Comparison of ENCODE assay signal across 19 cellular contexts in genomic region chr10:68877482-68877881, GRCh38. TPM values are rescaled to one million over a fixed set of nuclear protein-coding genes. Genes with fewer than 3 reads are reported as not detected.
DNase-seq lines count a peak whose midpoint lies in the region; ATAC-seq, FAIRE-seq and TF ChIP-seq lines count a peak whose summit lies in the region.
"Had no signal": no experiment of that assay in that cellular context is flagged by ENCODE, and none has a peak within 500 bp of the region (broad histone marks: within the 10 kb centered on the region; RNA-seq: fewer than 3 reads in every experiment).

No MANE protein-coding gene starts in this region.

- WGBS in K562 (ENCODE audit: insufficient coverage, low coverage, missing lambda C conversion rate) = 44% methylated on average over 1 of the region's 1 CpG

- POLR2A ChIA-PET in HEK293 (lab: Yijun Ruan, JAX) = no interaction called here
- POLR2A ChIA-PET in K562 (lab: Yijun Ruan, JAX) = no interaction called here
- POLR2A ChIA-PET in activated CD8-positive, alpha-beta T cell treated with anti-CD3 and anti-CD28 coated beads for 36 hours (lab: Charles Lee) = no interaction called here

- H3K27me3 Mint-ChIP-seq in progenitor cell of endocrine pancreas = no peaks in the 10 kb centered on the region
- H3K27me3 Mint-ChIP-seq in activated CD8-positive, alpha-beta T cell treated with anti-CD3 and anti-CD28 coated beads for 36 hours = no peaks in the 10 kb centered on the region

- TF ChIP-seq POLR2A in K562 (conservative IDR thresholded peaks at IDR 0.05) = no peak

- no peak overlapping the region for H2AFZ ChIP-seq in K562 (ENCODE audit: low read depth, low read length)

- H3K4me1 ChIP-seq in HEK293 (ENCODE audit: control insufficient read depth, insufficient read depth, low read length) (peaks cover 15% of the 10 kb centered on the region), K562 (replicated peaks in 1 of 2; ENCODE audit: control insufficient read depth in 2 of 2, insufficient read depth in 2 of 2, low read length in 2 of 2) (no peaks in the 10 kb centered on the region), iPS-15b (ENCODE audit: control insufficient read depth, insufficient read depth, low read length) (peaks cover 34% of the 10 kb centered on the region)

- intact Hi-C loops in K562 (cut with micrococcal nuclease) = no loop called here
- intact Hi-C loops in activated CD8-positive, alpha-beta T cell treated with anti-CD3 and anti-CD28 coated beads for 36 hours (cut with micrococcal nuclease) = no loop called here

- in situ Hi-C loops in K562 (cut with MboI) = no loop called here

- H3K27ac ChIP-seq in HEK293 (ENCODE audit: extremely low read depth, low read depth, low read length) = no peak overlapping the region
- no peak overlapping the region for H3K27ac ChIP-seq in K562 (ENCODE audit: extremely low read depth, low read depth, low read length)

- H3K36me3 Mint-ChIP-seq in progenitor cell of endocrine pancreas (ENCODE audit: insufficient read depth) = no peaks in the 10 kb centered on the region
- H3K36me3 Mint-ChIP-seq in activated CD8-positive, alpha-beta T cell treated with anti-CD3 and anti-CD28 coated beads for 36 hours (ENCODE audit: low read depth) = no peaks in the 10 kb centered on the region
- H3K36me3 Mint-ChIP-seq: CD8-positive, alpha-beta memory T cell had no signal

- no peaks in the 10 kb centered on the region for H4K20me1 ChIP-seq in K562 (replicated peaks; ENCODE audit: control insufficient read depth, insufficient read depth, low read length)

- no peak overlapping the region for H3K4me2 ChIP-seq in K562 (ENCODE audit: insufficient read depth, low read length)

- no peaks in the 10 kb centered on the region for H3K9me1 ChIP-seq in K562 (ENCODE audit: control insufficient read depth, insufficient read depth, low read length)

- H3K9me3 Mint-ChIP-seq in progenitor cell of endocrine pancreas (ENCODE audit: low read depth) = no peaks in the 10 kb centered on the region
- H3K9me3 Mint-ChIP-seq in activated CD8-positive, alpha-beta T cell treated with anti-CD3 and anti-CD28 coated beads for 36 hours = no peaks in the 10 kb centered on the region
- H3K9me3 Mint-ChIP-seq: CD8-positive, alpha-beta memory T cell had no signal

- H3K4me3 ChIP-seq in HEK293 (ENCODE audit: low read depth, low read length) (no peak overlapping the region), K562 (no peak overlapping the region), iPS-15b (ENCODE audit: low read depth, low read length) (peak overlapping the region; percentile 9)

- no peak for TF ChIP-seq RAD21 in K562 (CRISPR knock-in tag; conservative IDR thresholded peaks at IDR 0.05 in 1 of 2, IDR thresholded peaks at IDR 0.05 in 1 of 2)

- DNase-seq in K562 (ENCODE audit: extremely low read depth in 1 of 4, low spot score in 3 of 4) (no peak), progenitor cell of endocrine pancreas (ENCODE audit: low spot score, unreplicated experiment) (no peak), T-helper 1 cell (no peak)
- no peak for DNase-seq in activated CD8-positive, alpha-beta memory T cell treated with anti-CD3 and anti-CD28 coated beads for 24 hours
- no peak for DNase-seq in activated CD8-positive, alpha-beta T cell treated with anti-CD3 and anti-CD28 coated beads for 36 hours
- DNase-seq: ACHN; C1 segment of cervical spinal cord; CD8-positive, alpha-beta memory T cell; NCI-H1694 treated with DMSO at 0.1 percent for 48 hours; NCI-H2107; NCI-H226; NCI-H82; RPMI8226; SHP77 treated with DMSO at 0.1 percent for 48 hours had no signal

- CTCF ChIA-PET in HEK293 (lab: Yijun Ruan, JAX) (no interaction called here), K562 (lab: Yijun Ruan, JAX; ENCODE audit: low intra/inter-chr PET ratio) (no interaction called here)
- CTCF ChIA-PET in activated CD8-positive, alpha-beta T cell treated with anti-CD3 and anti-CD28 coated beads for 36 hours (lab: Charles Lee) = interaction anchor here (1.5 kb wide), 1 partner anchor 19 kb away, joined by 3 read pairs; no protein-coding TSS in a partner anchor

- H3K27me3 ChIP-seq in K562 (ENCODE audit: control insufficient read depth in 2 of 2, insufficient read depth in 2 of 2, low read length in 2 of 2) (no peaks in the 10 kb centered on the region), iPS-15b (ENCODE audit: control insufficient read depth, insufficient read depth, low read length) (no peaks in the 10 kb centered on the region)

- no peaks in the 10 kb centered on the region for H3K36me3 ChIP-seq in HEK293 (ENCODE audit: control insufficient read depth in 2 of 2, insufficient read depth in 1 of 2, low read length in 2 of 2)
- H3K36me3 ChIP-seq in K562 (ENCODE audit: control insufficient read depth, insufficient read depth, low read length) = no peaks in the 10 kb centered on the region
- no peaks in the 10 kb centered on the region for H3K36me3 ChIP-seq in iPS-15b (ENCODE audit: control insufficient read depth, insufficient read depth, low read length)

- TF ChIP-seq CTCF in HEK293 (tag by site-specific recombination; IDR thresholded peaks at IDR 0.05) (no peak), K562 (IDR thresholded peaks at IDR 0.05 in 2 of 3, conservative IDR thresholded peaks at IDR 0.05 in 1 of 3; ENCODE audit: insufficient read depth in 2 of 3, low read depth in 1 of 3, low read length in 3 of 3) (no peak), progenitor cell of endocrine pancreas (IDR thresholded peaks at IDR 0.05; ENCODE audit: unreplicated experiment) (no peak)
- no peak for TF ChIP-seq CTCF in activated CD8-positive, alpha-beta T cell treated with anti-CD3 and anti-CD28 coated beads for 36 hours (IDR thresholded peaks at IDR 0.05)

- no peaks in the 10 kb centered on the region for H3K79me2 ChIP-seq in K562 (ENCODE audit: control insufficient read depth, insufficient read depth, low read length)

- TF ChIP-seq EP300 in K562 (IDR thresholded peaks at IDR 0.05; ENCODE audit: low read length) = no peak

- BruUV-seq in K562 (replicated peaks; lab: Mats Ljungman, UMichigan) = no TSS peak

- peak overlapping the region; percentile 76 for H3K27ac Mint-ChIP-seq in progenitor cell of endocrine pancreas
- no peak overlapping the region for H3K27ac Mint-ChIP-seq in activated CD8-positive, alpha-beta T cell treated with anti-CD3 and anti-CD28 coated beads for 36 hours
- H3K27ac Mint-ChIP-seq: CD8-positive, alpha-beta memory T cell had no signal

- no peak overlapping the region for H3K4me3 Mint-ChIP-seq in progenitor cell of endocrine pancreas (ENCODE audit: low read depth)
- H3K4me3 Mint-ChIP-seq in activated CD8-positive, alpha-beta T cell treated with anti-CD3 and anti-CD28 coated beads for 36 hours = no peak overlapping the region
- H3K4me3 Mint-ChIP-seq: CD8-positive, alpha-beta memory T cell had no signal

- H3K9ac ChIP-seq in K562 (ENCODE audit: insufficient read depth in 1 of 2, low read depth in 2 of 2, low read length in 2 of 2) = no peak overlapping the region
- no peak overlapping the region for H3K9ac ChIP-seq in iPS-15b (ENCODE audit: low read depth, low read length)

- no peak for FAIRE-seq in K562 (lab: Jason Lieb, UNC)
- FAIRE-seq: H54, HTR-8/SVneo had no signal

- ATAC-seq in K562 = no peak
- ATAC-seq in activated CD8-positive, alpha-beta T cell treated with anti-CD3 and anti-CD28 coated beads for 36 hours = no peak
- ATAC-seq: SK-N-SH treated with all-trans-retinoic acid at 6 μM for 48 hours had no signal

- H3K9me3 ChIP-seq in HEK293 (ENCODE audit: control insufficient read depth, insufficient read depth, low read depth, low read length) (no peaks in the 10 kb centered on the region), K562 (replicated peaks; ENCODE audit: control insufficient read depth, insufficient read depth, low read depth, low read length) (no peaks in the 10 kb centered on the region), iPS-15b (ENCODE audit: control insufficient read depth, insufficient read depth, low read length) (no peaks in the 10 kb centered on the region)

- peaks cover 37% of the 10 kb centered on the region for H3K4me1 Mint-ChIP-seq in progenitor cell of endocrine pancreas (ENCODE audit: low read depth)
- no peaks in the 10 kb centered on the region for H3K4me1 Mint-ChIP-seq in activated CD8-positive, alpha-beta T cell treated with anti-CD3 and anti-CD28 coated beads for 36 hours (ENCODE audit: low read depth)
- H3K4me1 Mint-ChIP-seq: CD8-positive, alpha-beta memory T cell had no signal

RNA-seq across cellular contexts. Expression of gene DDX50, which starts 23.6 kb away (rescaled TPM):
- 22.7 and 60.0 TPM in 2 replicates for total RNA-seq in K562 (2011; cell fraction: chromatin; rRNA removed; ENCODE audit: low replicate concordance)
- 11.4 and 13.3 TPM in 2 replicates for total RNA-seq in K562 (2011; cell fraction: nucleolus; rRNA removed)
- total RNA-seq in K562 (2011; cell fraction: nucleoplasm; rRNA removed) = 14.0 and 20.6 TPM in 2 replicates
- total RNA-seq in K562 (2014; rRNA removed) (48.0 and 50.0 TPM in 2 replicates), K562 (2014; rRNA removed; fragmentation: Illumina TruSeq; extraction: Trizol) (86.8 and 98.5 TPM in 2 replicates), K562 (2015; rRNA removed; fragmentation: Illumina TruSeq; extraction: Trizol) (67.7 and 72.0 TPM in 2 replicates), K562 (2021) (52.8 and 54.4 TPM in 2 replicates), progenitor cell of endocrine pancreas (42.3 and 45.3 TPM in 2 replicates)
- polyA plus RNA-seq in K562 (2011; rRNA removed) (58.8 and 79.3 TPM in 2 replicates), K562 (2014; fragmentation: Illumina TruSeq; extraction: Trizol) (62.1 and 72.9 TPM in 2 replicates), K562 (2014; fragmentation: Nextera tagmentation; extraction: Ambion mirVana) (10 to 100 TPM; 36.7 to 57.4 TPM), K562 (2014; rRNA removed) (41.9 and 53.0 TPM in 2 replicates)
- polyA plus RNA-seq in K562 (2011; cell fraction: cytosol; rRNA removed) = 14.5 and 28.4 TPM in 2 replicates
- polyA plus RNA-seq in K562 (2011; cell fraction: nucleus; rRNA removed) = 10.9 and 17.9 TPM in 2 replicates
- 53.0 and 57.7 TPM in 2 replicates for polyA plus RNA-seq in K562 (2012)
- polyA minus RNA-seq in K562 (2011; rRNA and poly(A)+ RNA removed) = 129 and 135 TPM in 2 replicates
- polyA minus RNA-seq in K562 (2011; cell fraction: cytosol; rRNA and poly(A)+ RNA removed) = 38.0 and 43.1 TPM in 2 replicates
- 10.8 and 17.8 TPM in 2 replicates for polyA minus RNA-seq in K562 (2011; cell fraction: nucleus; rRNA and poly(A)+ RNA removed)
- total RNA-seq in activated CD8-positive, alpha-beta T cell treated with anti-CD3 and anti-CD28 coated beads for 36 hours = 100 to 1,000 TPM; 102 to 105 TPM

RNA-seq across cellular contexts. Expression of gene STOX1, which starts 50.2 kb away (rescaled TPM):
- 0.28 TPM in 1 of 2 replicates, not detected in the other for total RNA-seq in K562 (2011; cell fraction: chromatin; rRNA removed; ENCODE audit: low replicate concordance)
- 0.17 TPM in 1 of 2 replicates, not detected in the other for total RNA-seq in K562 (2011; cell fraction: nucleolus; rRNA removed)
- total RNA-seq in K562 (2011; cell fraction: nucleoplasm; rRNA removed) = not detected in 2 replicates
- total RNA-seq in K562 (2014; rRNA removed) (0.09 and 0.16 TPM in 2 replicates), K562 (2014; rRNA removed; fragmentation: Illumina TruSeq; extraction: Trizol) (0.47 and 0.48 TPM in 2 replicates), K562 (2015; rRNA removed; fragmentation: Illumina TruSeq; extraction: Trizol) (0.87 and 0.98 TPM in 2 replicates), K562 (2021) (0.29 and 0.42 TPM in 2 replicates), progenitor cell of endocrine pancreas (7.8 and 8.0 TPM in 2 replicates)
- polyA plus RNA-seq in K562 (2011; rRNA removed) (0.23 and 0.39 TPM in 2 replicates), K562 (2014; fragmentation: Illumina TruSeq; extraction: Trizol) (0.29 and 0.36 TPM in 2 replicates), K562 (2014; fragmentation: Nextera tagmentation; extraction: Ambion mirVana) (under 1 TPM; 0.13 to 0.20 TPM), K562 (2014; rRNA removed) (0.09 and 1.1 TPM in 2 replicates)
- 0.04 and 0.13 TPM in 2 replicates for polyA plus RNA-seq in K562 (2011; cell fraction: cytosol; rRNA removed)
- 0.09 and 0.13 TPM in 2 replicates for polyA plus RNA-seq in K562 (2011; cell fraction: nucleus; rRNA removed)
- polyA plus RNA-seq in K562 (2012) = 0.49 and 1.1 TPM in 2 replicates
- 0.53 and 0.57 TPM in 2 replicates for polyA minus RNA-seq in K562 (2011; rRNA and poly(A)+ RNA removed)
- not detected in 2 replicates for polyA minus RNA-seq in K562 (2011; cell fraction: cytosol; rRNA and poly(A)+ RNA removed)
- polyA minus RNA-seq in K562 (2011; cell fraction: nucleus; rRNA and poly(A)+ RNA removed) = 0.11 and 0.13 TPM in 2 replicates
- under 1 TPM; 0.22 to 0.36 TPM for total RNA-seq in activated CD8-positive, alpha-beta T cell treated with anti-CD3 and anti-CD28 coated beads for 36 hours
- polyA plus RNA-seq: CD8-positive, alpha-beta memory T cell had no signal
